8 cellular contexts compared by ENCODE assay signal in genomic region chr11:10933455-10934292, GRCh38.
DNase-seq lines count a peak whose midpoint lies in the region; ATAC-seq and TF ChIP-seq lines count a peak whose summit lies in the region.

No MANE protein-coding gene starts in this region.

- peak; percentile 97 for TF ChIP-seq CTCF in HFFc6 (IDR thresholded peaks at IDR 0.05)
- TF ChIP-seq CTCF in adrenal gland (IDR thresholded peaks at IDR 0.05), result peak; percentile 94 to 99 (median 98)
- peak; percentile 90 to 99 (median 95) for TF ChIP-seq CTCF in heart right ventricle (IDR thresholded peaks at IDR 0.05)
- TF ChIP-seq CTCF in progenitor cell of endocrine pancreas (IDR thresholded peaks at IDR 0.05; ENCODE audit: unreplicated experiment), result peak; percentile 93

- H3K9me3 Mint-ChIP-seq in HFFc6 (no peaks in the 10 kb centered on the region), progenitor cell of endocrine pancreas (ENCODE audit: low read depth) (no peaks in the 10 kb centered on the region)

- H3K4me3 Mint-ChIP-seq in HFFc6, result peak overlapping the region; percentile 87
- H3K4me3 Mint-ChIP-seq in progenitor cell of endocrine pancreas (ENCODE audit: low read depth), result peak overlapping the region; percentile 79

- H3K27me3 Mint-ChIP-seq in HFFc6 (ENCODE audit: insufficient read depth) (peaks cover 7% of the 10 kb centered on the region), progenitor cell of endocrine pancreas (peaks cover 29% of the 10 kb centered on the region)

- DNase-seq in GM04504 (ENCODE audit: low read depth), result peak; percentile 87
- peak; percentile 92 for DNase-seq in HFFc6
- peak; percentile 80 for DNase-seq in NCI-H1092 (lab: John Stamatoyannopoulos, UW)
- peak; percentile 68 for DNase-seq in T follicular helper cell (ENCODE audit: low read depth)
- DNase-seq in adrenal gland, result peak; percentile 88 to 97 (median 95)
- peak; percentile 87 to 91 for DNase-seq in heart right ventricle
- DNase-seq in progenitor cell of endocrine pancreas (ENCODE audit: low spot score, unreplicated experiment), result peak; percentile 84
- DNase-seq in ureter (ENCODE audit: low spot score), result peak; percentile 93

- H3K4me1 Mint-ChIP-seq in HFFc6 (ENCODE audit: low read depth), result peaks cover 32% of the 10 kb centered on the region
- H3K4me1 Mint-ChIP-seq in progenitor cell of endocrine pancreas (ENCODE audit: low read depth), result peaks cover 14% of the 10 kb centered on the region

- H3K36me3 ChIP-seq in adrenal gland (replicated peaks in 1 of 2), result no peaks in the 10 kb centered on the region
- H3K36me3 ChIP-seq in heart right ventricle, result no peaks in the 10 kb centered on the region

- no peak for TF ChIP-seq POLR2A in adrenal gland (IDR thresholded peaks at IDR 0.05)

- H3K4me3 ChIP-seq in adrenal gland, result peak overlapping the region in 2 of 4 donors; percentile 16 to 50
- peak overlapping the region; percentile 7 to 56 (median 52) for H3K4me3 ChIP-seq in heart right ventricle

- intact Hi-C loops in adrenal gland (cut with DNase I), result loop anchor here (5.0 to 10.0 kb wide), 4 partner anchors 89 to 854 kb away; partner anchors contain the start of gene EIF4G2 (in 1 of the 2)
- intact Hi-C loops in heart right ventricle (cut with DNase I), result loop anchor here (1.0 to 10.0 kb wide), 13 partner anchors 76 to 854 kb away; partner anchors contain the start of genes EIF4G2 (in 1 of the 10), GALNT18 (in 1 of the 10) and ZBED5 (in 1 of the 10)

- H3K27ac Mint-ChIP-seq in HFFc6 (peak overlapping the region; percentile 44), progenitor cell of endocrine pancreas (peak overlapping the region; percentile 62)

- H3K4me1 ChIP-seq in adrenal gland (replicated peaks in 1 of 2), result no peaks in the 10 kb centered on the region
- H3K4me1 ChIP-seq in heart right ventricle, result peaks cover 0 to 33% (median 17%) of the 10 kb centered on the region in 9 donors

- H3K27me3 ChIP-seq in adrenal gland (no peaks in the 10 kb centered on the region), heart right ventricle (peaks cover 0 to 49% (median 0%) of the 10 kb centered on the region in 7 donors)

- no peaks in the 10 kb centered on the region for H3K36me3 Mint-ChIP-seq in HFFc6 (ENCODE audit: low read depth)
- H3K36me3 Mint-ChIP-seq in progenitor cell of endocrine pancreas (ENCODE audit: insufficient read depth), result no peaks in the 10 kb centered on the region

- WGBS in adrenal gland, 4 donors, result 5 to 7% (median 5%) methylated on average over 20 of the region's 20 CpGs
- WGBS in heart right ventricle, 2 donors, result 6% methylated on average over 20 of the region's 20 CpGs

- H3K9me3 ChIP-seq in adrenal gland (replicated peaks in 1 of 3), result no peaks in the 10 kb centered on the region
- H3K9me3 ChIP-seq in heart right ventricle, result no peaks in the 10 kb centered on the region

- peak overlapping the region in 2 of 5 donors; percentile 33 to 43 for H3K27ac ChIP-seq in adrenal gland
- H3K27ac ChIP-seq in heart right ventricle, result peak overlapping the region; percentile 28 to 89 (median 72)

- ATAC-seq in heart right ventricle, result peak; percentile 78 to 93 (median 89)
